Comparison of ENCODE assay signal across 1 cellular context in the genomic region with DNA sequence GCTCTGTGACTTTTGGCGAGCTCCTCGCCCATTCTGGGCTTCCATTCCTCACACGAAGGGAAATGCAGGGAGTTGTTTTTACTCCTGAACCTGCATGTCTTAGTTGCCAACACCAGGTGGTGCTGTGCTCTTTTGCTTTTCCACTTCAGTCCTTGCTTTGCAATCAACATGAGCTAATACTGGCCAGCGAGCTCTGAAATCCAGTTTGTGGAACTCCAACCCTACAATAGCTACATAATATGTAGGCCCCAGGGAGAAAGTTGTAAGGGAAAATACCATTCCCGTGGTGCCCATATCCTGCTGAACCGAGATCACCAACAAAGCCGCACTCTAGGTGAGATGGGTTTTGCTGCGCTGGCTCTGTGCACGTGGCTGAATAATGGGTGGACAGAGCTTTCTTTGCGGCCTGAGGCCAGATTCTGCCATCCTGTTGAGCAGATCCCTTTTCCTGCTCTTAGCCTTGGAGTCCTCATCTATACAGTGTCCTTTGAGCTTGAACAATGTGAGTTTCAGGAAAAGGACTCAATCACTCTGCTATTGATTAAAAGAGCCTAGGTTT.
TF ChIP-seq lines count a peak whose summit lies in the region.

No MANE protein-coding gene starts in this region.

TF ChIP-seq in K562, 482 proteins besides CTCF, POLR2A, EP300 and RAD21 (continues in another document):
- TF ChIP-seq, protein P1, sequence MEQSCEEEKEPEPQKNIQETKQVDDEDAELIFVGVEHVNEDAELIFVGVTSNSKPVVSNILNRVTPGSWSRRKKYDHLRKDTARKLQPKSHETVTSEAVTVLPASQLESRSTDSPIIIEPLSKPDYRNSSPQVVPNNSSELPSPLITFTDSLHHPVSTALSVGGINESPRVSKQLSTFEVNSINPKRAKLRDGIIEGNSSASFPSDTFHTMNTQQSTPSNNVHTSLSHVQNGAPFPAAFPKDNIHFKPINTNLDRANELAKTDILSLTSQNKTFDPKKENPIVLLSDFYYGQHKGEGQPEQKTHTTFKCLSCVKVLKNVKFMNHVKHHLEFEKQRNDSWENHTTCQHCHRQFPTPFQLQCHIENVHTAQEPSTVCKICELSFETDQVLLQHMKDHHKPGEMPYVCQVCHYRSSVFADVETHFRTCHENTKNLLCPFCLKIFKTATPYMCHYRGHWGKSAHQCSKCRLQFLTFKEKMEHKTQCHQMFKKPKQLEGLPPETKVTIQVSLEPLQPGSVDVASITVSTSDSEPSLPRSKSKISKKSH (CRISPR knock-in tag; IDR thresholded peaks at IDR 0.05): no peak
- TF ChIP-seq, protein P2, sequence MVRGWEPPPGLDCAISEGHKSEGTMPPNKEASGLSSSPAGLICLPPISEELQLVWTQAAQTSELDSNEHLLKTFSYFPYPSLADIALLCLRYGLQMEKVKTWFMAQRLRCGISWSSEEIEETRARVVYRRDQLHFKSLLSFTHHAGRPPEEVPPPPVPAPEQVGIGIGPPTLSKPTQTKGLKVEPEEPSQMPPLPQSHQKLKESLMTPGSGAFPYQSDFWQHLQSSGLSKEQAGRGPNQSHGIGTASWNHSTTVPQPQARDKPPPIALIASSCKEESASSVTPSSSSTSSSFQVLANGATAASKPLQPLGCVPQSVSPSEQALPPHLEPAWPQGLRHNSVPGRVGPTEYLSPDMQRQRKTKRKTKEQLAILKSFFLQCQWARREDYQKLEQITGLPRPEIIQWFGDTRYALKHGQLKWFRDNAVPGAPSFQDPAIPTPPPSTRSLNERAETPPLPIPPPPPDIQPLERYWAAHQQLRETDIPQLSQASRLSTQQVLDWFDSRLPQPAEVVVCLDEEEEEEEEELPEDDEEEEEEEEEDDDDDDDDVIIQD (CRISPR knock-in tag; IDR thresholded peaks at IDR 0.05): no peak
- TF ChIP-seq TAF7 (tag; IDR thresholded peaks at IDR 0.05): no peak
- no peak for TF ChIP-seq RBBP5 (IDR thresholded peaks at IDR 0.05; ENCODE audit: borderline replicate concordance, insufficient read depth, low read length, poor library complexity, severe bottlenecking)
- no peak for TF ChIP-seq PRPF4 (IDR thresholded peaks at IDR 0.05; ENCODE audit: insufficient read depth, low read depth, low read length, poor library complexity, severe bottlenecking)
- TF ChIP-seq NCOA4 (IDR thresholded peaks at IDR 0.05; ENCODE audit: partially characterized antibody): no peak
- TF ChIP-seq, protein P3, sequence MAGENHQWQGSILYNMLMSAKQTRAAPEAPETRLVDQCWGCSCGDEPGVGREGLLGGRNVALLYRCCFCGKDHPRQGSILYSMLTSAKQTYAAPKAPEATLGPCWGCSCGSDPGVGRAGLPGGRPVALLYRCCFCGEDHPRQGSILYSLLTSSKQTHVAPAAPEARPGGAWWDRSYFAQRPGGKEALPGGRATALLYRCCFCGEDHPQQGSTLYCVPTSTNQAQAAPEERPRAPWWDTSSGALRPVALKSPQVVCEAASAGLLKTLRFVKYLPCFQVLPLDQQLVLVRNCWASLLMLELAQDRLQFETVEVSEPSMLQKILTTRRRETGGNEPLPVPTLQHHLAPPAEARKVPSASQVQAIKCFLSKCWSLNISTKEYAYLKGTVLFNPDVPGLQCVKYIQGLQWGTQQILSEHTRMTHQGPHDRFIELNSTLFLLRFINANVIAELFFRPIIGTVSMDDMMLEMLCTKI (IDR thresholded peaks at IDR 0.05; ENCODE audit: partially characterized antibody): no peak
- TF ChIP-seq ZNF217 (CRISPR knock-in tag; IDR thresholded peaks at IDR 0.05): no peak
- TF ChIP-seq JUNB (CRISPR knock-in tag; conservative IDR thresholded peaks at IDR 0.05): no peak
- TF ChIP-seq TARDBP (IDR thresholded peaks at IDR 0.05): no peak
- TF ChIP-seq, protein P4, sequence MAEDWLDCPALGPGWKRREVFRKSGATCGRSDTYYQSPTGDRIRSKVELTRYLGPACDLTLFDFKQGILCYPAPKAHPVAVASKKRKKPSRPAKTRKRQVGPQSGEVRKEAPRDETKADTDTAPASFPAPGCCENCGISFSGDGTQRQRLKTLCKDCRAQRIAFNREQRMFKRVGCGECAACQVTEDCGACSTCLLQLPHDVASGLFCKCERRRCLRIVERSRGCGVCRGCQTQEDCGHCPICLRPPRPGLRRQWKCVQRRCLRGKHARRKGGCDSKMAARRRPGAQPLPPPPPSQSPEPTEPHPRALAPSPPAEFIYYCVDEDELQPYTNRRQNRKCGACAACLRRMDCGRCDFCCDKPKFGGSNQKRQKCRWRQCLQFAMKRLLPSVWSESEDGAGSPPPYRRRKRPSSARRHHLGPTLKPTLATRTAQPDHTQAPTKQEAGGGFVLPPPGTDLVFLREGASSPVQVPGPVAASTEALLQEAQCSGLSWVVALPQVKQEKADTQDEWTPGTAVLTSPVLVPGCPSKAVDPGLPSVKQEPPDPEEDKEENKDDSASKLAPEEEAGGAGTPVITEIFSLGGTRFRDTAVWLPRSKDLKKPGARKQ (CRISPR knock-in tag; IDR thresholded peaks at IDR 0.05): peak; percentile 37; the same call in 1 of the 2 replicates
- no peak; the same call in 1 of the 2 replicates for TF ChIP-seq BCOR (IDR thresholded peaks at IDR 0.05)
- no peak for TF ChIP-seq ETS2 (tag; IDR thresholded peaks at IDR 0.05; ENCODE audit: borderline replicate concordance, poor library complexity, severe bottlenecking)
- TF ChIP-seq ZNF436 (CRISPR knock-in tag; IDR thresholded peaks at IDR 0.05): no peak
- peak; percentile 84 for TF ChIP-seq CEBPB (tag; IDR thresholded peaks at IDR 0.05)
- TF ChIP-seq, protein P5, sequence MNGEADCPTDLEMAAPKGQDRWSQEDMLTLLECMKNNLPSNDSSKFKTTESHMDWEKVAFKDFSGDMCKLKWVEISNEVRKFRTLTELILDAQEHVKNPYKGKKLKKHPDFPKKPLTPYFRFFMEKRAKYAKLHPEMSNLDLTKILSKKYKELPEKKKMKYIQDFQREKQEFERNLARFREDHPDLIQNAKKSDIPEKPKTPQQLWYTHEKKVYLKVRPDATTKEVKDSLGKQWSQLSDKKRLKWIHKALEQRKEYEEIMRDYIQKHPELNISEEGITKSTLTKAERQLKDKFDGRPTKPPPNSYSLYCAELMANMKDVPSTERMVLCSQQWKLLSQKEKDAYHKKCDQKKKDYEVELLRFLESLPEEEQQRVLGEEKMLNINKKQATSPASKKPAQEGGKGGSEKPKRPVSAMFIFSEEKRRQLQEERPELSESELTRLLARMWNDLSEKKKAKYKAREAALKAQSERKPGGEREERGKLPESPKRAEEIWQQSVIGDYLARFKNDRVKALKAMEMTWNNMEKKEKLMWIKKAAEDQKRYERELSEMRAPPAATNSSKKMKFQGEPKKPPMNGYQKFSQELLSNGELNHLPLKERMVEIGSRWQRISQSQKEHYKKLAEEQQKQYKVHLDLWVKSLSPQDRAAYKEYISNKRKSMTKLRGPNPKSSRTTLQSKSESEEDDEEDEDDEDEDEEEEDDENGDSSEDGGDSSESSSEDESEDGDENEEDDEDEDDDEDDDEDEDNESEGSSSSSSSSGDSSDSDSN (IDR thresholded peaks at IDR 0.05; ENCODE audit: borderline replicate concordance in 1 of 2, low read depth in 2 of 2, low read length in 2 of 2): no peak
- no peak for TF ChIP-seq HMG20B (CRISPR knock-in tag; IDR thresholded peaks at IDR 0.05)
- TF ChIP-seq ADNP (tag; IDR thresholded peaks at IDR 0.05): peak; percentile 30; the same call in 1 of the 2 replicates
- no peak for TF ChIP-seq NR2C2 (CRISPR knock-in tag; IDR thresholded peaks at IDR 0.05)
- no peak for TF ChIP-seq NR2C2 (tag; IDR thresholded peaks at IDR 0.05)
- TF ChIP-seq RHOXF2B (CRISPR knock-in tag; conservative IDR thresholded peaks at IDR 0.05): 0 out of 2 replicates have a peak, but pooled peaks have one; percentile 60
- TF ChIP-seq NFE2 (IDR thresholded peaks at IDR 0.05; ENCODE audit: low read depth): no peak; the same call in 1 of the 2 replicates
- peak in 1 of 2 experiments; percentile 62; a peak in 1 of 4 replicates for TF ChIP-seq KDM1A (IDR thresholded peaks at IDR 0.05)
- no peak for TF ChIP-seq LARP7 (IDR thresholded peaks at IDR 0.05)
- no peak; the same call in 1 of the 2 replicates for TF ChIP-seq ELF2 (CRISPR knock-in tag; IDR thresholded peaks at IDR 0.05)
- TF ChIP-seq FUS (optimal IDR thresholded peaks at IDR 0.05; ENCODE audit: low read depth, low read length): no peak
- TF ChIP-seq, protein P6, sequence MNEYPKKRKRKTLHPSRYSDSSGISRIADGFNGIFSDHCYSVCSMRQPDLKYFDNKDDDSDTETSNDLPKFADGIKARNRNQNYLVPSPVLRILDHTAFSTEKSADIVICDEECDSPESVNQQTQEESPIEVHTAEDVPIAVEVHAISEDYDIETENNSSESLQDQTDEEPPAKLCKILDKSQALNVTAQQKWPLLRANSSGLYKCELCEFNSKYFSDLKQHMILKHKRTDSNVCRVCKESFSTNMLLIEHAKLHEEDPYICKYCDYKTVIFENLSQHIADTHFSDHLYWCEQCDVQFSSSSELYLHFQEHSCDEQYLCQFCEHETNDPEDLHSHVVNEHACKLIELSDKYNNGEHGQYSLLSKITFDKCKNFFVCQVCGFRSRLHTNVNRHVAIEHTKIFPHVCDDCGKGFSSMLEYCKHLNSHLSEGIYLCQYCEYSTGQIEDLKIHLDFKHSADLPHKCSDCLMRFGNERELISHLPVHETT (CRISPR knock-in tag; conservative IDR thresholded peaks at IDR 0.05 in 1 of 2, IDR thresholded peaks at IDR 0.05 in 1 of 2): peak in 1 of 2 experiments; percentile 46; a peak in 1 of 4 replicates
- no peak for TF ChIP-seq SRSF3 (IDR thresholded peaks at IDR 0.05; ENCODE audit: insufficient read depth, low read length)
- TF ChIP-seq RBFOX2 (IDR thresholded peaks at IDR 0.05; ENCODE audit: low read depth, low read length): peak; percentile 27; the same call in 1 of the 2 replicates
- TF ChIP-seq FIP1L1 (IDR thresholded peaks at IDR 0.05; ENCODE audit: low read depth, low read length, poor library complexity, severe bottlenecking): no peak
- TF ChIP-seq, protein P7, sequence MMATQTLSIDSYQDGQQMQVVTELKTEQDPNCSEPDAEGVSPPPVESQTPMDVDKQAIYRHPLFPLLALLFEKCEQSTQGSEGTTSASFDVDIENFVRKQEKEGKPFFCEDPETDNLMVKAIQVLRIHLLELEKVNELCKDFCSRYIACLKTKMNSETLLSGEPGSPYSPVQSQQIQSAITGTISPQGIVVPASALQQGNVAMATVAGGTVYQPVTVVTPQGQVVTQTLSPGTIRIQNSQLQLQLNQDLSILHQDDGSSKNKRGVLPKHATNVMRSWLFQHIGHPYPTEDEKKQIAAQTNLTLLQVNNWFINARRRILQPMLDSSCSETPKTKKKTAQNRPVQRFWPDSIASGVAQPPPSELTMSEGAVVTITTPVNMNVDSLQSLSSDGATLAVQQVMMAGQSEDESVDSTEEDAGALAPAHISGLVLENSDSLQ (IDR thresholded peaks at IDR 0.05): no peak
- TF ChIP-seq MEF2D (tag; conservative IDR thresholded peaks at IDR 0.05; ENCODE audit: low read depth): peak; percentile 81; the same call in 1 of the 2 replicates
- TF ChIP-seq TBP (optimal IDR thresholded peaks at IDR 0.05; ENCODE audit: low read depth, low read length): peak; percentile 41
- no peak for TF ChIP-seq NFYB (IDR thresholded peaks at IDR 0.05; ENCODE audit: extremely low read depth, insufficient read length)
- no peak for TF ChIP-seq ZC3H4 (CRISPR knock-in tag; IDR thresholded peaks at IDR 0.05; ENCODE audit: borderline replicate concordance)
- peak; percentile 29; the same call in 1 of the 2 replicates for TF ChIP-seq KLF13 (tag; IDR thresholded peaks at IDR 0.05; ENCODE audit: borderline replicate concordance, low read depth)
- TF ChIP-seq SRSF9 (IDR thresholded peaks at IDR 0.05; ENCODE audit: borderline replicate concordance, low read depth, low read length): no peak
- TF ChIP-seq NFIX (CRISPR knock-in tag; IDR thresholded peaks at IDR 0.05; ENCODE audit: low read depth): no peak
- TF ChIP-seq FOXJ2 (tag; IDR thresholded peaks at IDR 0.05): no peak
- TF ChIP-seq POLR2AphosphoS2 (IDR thresholded peaks at IDR 0.05; ENCODE audit: low read length): no peak
- TF ChIP-seq MYNN (IDR thresholded peaks at IDR 0.05): no peak
- no peak for TF ChIP-seq MYNN (CRISPR knock-in tag; IDR thresholded peaks at IDR 0.05)
- TF ChIP-seq, protein P8, sequence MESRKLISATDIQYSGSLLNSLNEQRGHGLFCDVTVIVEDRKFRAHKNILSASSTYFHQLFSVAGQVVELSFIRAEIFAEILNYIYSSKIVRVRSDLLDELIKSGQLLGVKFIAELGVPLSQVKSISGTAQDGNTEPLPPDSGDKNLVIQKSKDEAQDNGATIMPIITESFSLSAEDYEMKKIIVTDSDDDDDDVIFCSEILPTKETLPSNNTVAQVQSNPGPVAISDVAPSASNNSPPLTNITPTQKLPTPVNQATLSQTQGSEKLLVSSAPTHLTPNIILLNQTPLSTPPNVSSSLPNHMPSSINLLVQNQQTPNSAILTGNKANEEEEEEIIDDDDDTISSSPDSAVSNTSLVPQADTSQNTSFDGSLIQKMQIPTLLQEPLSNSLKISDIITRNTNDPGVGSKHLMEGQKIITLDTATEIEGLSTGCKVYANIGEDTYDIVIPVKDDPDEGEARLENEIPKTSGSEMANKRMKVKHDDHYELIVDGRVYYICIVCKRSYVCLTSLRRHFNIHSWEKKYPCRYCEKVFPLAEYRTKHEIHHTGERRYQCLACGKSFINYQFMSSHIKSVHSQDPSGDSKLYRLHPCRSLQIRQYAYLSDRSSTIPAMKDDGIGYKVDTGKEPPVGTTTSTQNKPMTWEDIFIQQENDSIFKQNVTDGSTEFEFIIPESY (CRISPR knock-in tag; IDR thresholded peaks at IDR 0.05): peak; percentile 87
- TF ChIP-seq ZNF146 (CRISPR knock-in tag; IDR thresholded peaks at IDR 0.05; ENCODE audit: unreplicated experiment): no peak
- TF ChIP-seq, protein P9, sequence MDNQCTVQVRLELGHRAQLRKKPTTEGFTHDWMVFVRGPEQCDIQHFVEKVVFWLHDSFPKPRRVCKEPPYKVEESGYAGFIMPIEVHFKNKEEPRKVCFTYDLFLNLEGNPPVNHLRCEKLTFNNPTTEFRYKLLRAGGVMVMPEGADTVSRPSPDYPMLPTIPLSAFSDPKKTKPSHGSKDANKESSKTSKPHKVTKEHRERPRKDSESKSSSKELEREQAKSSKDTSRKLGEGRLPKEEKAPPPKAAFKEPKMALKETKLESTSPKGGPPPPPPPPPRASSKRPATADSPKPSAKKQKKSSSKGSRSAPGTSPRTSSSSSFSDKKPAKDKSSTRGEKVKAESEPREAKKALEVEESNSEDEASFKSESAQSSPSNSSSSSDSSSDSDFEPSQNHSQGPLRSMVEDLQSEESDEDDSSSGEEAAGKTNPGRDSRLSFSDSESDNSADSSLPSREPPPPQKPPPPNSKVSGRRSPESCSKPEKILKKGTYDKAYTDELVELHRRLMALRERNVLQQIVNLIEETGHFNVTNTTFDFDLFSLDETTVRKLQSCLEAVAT (IDR thresholded peaks at IDR 0.05): peak in 1 of 2 experiments; percentile 53; a peak in 1 of 4 replicates
- TF ChIP-seq NCOA6 (IDR thresholded peaks at IDR 0.05): no peak
